Comparison of ENCODE assay signal across 1 cellular context in the genomic region with DNA sequence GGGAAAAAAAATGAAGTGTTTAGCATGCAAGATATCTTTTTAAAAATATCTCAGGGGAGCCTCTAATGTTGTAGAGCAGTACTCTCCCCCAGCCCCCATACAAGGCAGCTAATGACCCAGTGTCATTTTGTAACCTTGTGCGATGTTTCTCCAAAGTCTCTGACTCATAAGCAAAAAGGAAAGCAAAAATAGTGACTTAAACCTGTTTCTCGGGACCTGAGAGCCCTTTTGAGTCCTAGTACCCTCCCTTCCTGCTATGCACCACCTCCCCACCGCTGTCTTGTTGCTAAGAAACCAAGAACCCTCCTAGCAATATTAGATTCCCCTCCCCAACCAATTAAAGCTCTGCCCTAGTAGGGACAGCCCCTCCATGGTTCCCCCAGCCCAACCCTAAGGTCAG.
TF ChIP-seq lines count a peak whose summit lies in the region.

No MANE protein-coding gene starts in this region.

TF ChIP-seq in WTC11, 78 proteins besides CTCF, POLR2A, EP300 and RAD21 (continued from another document):
- TF ChIP-seq AFF4 (CRISPR knock-in tag; IDR thresholded peaks at IDR 0.05; ENCODE audit: borderline replicate concordance) = no peak
- TF ChIP-seq ZNF281 (CRISPR knock-in tag; IDR thresholded peaks at IDR 0.05) = no peak
- TF ChIP-seq NR1H2 (CRISPR knock-in tag; IDR thresholded peaks at IDR 0.05) = no peak
